In the genomic region with DNA sequence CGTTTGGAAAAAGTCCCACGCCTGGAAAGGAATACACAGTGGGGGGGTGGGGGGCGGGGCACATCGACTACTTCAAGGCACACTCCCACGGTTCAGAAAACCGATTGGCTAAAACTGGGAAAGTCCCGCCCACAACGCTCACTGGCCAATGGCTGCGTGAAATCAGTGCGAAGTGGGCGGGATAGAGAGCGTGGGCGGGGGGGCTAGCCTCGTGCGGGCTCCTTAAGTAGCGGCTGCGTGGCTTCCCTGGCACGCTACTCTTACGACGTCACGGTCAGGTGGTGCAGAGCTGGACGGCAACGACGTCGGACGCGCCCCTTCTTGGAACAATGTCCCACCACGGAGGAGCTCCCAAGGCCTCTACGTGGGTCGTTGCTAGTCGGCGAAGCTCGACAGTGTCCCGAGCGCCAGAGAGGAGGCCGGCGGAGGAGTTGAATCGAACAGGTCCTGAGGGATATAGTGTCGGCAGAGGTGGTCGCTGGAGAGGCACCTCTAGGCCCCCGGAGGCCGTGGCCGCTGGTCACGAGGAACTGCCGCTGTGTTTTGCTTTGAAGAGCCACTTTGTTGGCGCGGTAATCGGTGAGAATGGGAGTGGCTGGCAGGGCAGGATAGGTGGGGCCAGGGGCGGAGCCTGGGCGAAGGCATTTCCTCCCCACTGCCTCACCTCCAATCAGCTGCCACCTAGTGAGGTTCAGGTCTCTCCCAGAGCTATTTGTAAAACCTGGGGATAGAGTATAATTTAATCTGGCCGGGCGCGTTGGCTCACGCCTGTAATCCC, we compare ENCODE assay signal across 8 cellular contexts. TPM values are rescaled to one million over a fixed set of nuclear protein-coding genes. Genes with fewer than 3 reads are reported as not detected.
DNase-seq lines count a peak whose midpoint lies in the region; ATAC-seq and TF ChIP-seq lines count a peak whose summit lies in the region.

A gene (plus strand): TSS at position 252 of the 778 bp plus-strand sequence. CDS start 78 bp downstream, at position 330.

- no peaks in the 10 kb centered on the region for H3K27me3 Mint-ChIP-seq in memory B cell

- no peaks in the 10 kb centered on the region for H3K4me1 ChIP-seq in thoracic aorta (ENCODE audit: control insufficient read depth in 1 of 2, low read depth in 2 of 2)

- H3K4me1 Mint-ChIP-seq in memory B cell: peaks cover 3% of the 10 kb centered on the region

- H3K36me3 ChIP-seq in brain microvascular endothelial cell (replicated peaks) (no peaks in the 10 kb centered on the region), thoracic aorta (no peaks in the 10 kb centered on the region)

- H3K4me3 ChIP-seq in brain microvascular endothelial cell (ENCODE audit: low read depth, low read length) (peak within 1 kb of the TSS; percentile 42), thoracic aorta (peak within 1 kb of the TSS; percentile 65)

- H3K4me3 Mint-ChIP-seq in memory B cell: peak within 1 kb of the TSS; percentile 89

- H3K9me3 Mint-ChIP-seq in memory B cell: no peaks in the 10 kb centered on the region

- H3K27ac ChIP-seq in brain microvascular endothelial cell (no peak within 1 kb of the TSS), thoracic aorta (peak within 1 kb of the TSS; percentile 69 to 71)

- H3K27me3 ChIP-seq in brain microvascular endothelial cell (replicated peaks) (no peaks in the 10 kb centered on the region), thoracic aorta (replicated peaks; ENCODE audit: insufficient read depth) (no peaks in the 10 kb centered on the region)

- no peaks in the 10 kb centered on the region for H3K36me3 Mint-ChIP-seq in memory B cell

- in situ Hi-C loops in GM13977 (cut with MboI; ENCODE audit: low pct_unique_long_range_greater_than_20kb, low sequenced_read_pairs, unreplicated experiment): no loop called here
- in situ Hi-C loops in brain microvascular endothelial cell (cut with HindIII; ENCODE audit: low pct_ligation_motif_present, low sequenced_read_pairs): no loop called here
- in situ Hi-C loops in KBM-7 (cut with MboI; ENCODE audit: low pct_unique_long_range_greater_than_20kb, low sequenced_read_pairs): no loop called here

- TF ChIP-seq CTCF in GM13977 (IDR thresholded peaks at IDR 0.05; ENCODE audit: extremely low read depth, insufficient read depth, missing control alignments): no peak
- TF ChIP-seq CTCF in brain microvascular endothelial cell (IDR thresholded peaks at IDR 0.05; ENCODE audit: low read depth, low read length, missing control alignments): no peak
- TF ChIP-seq CTCF in thoracic aorta (IDR thresholded peaks at IDR 0.05): no peak

- no peaks in the 10 kb centered on the region for H3K9me3 ChIP-seq in thoracic aorta

- DNase-seq in GM13977 (ENCODE audit: low spot score): peak; percentile 56
- DNase-seq in NCI-H82 (lab: John Stamatoyannopoulos, UW): peak; percentile 80
- DNase-seq in brain microvascular endothelial cell: no peak
- peak; percentile 57 to 58 for DNase-seq in memory B cell (ENCODE audit: low spot score in 2 of 2)
- DNase-seq in thoracic aorta (ENCODE audit: low spot score): peak; percentile 55
- no peak for DNase-seq in NCI-H748 (lab: John Stamatoyannopoulos, UW; ENCODE audit: unreplicated experiment)
- DNase-seq in KBM-7: no peak

- H3K27ac Mint-ChIP-seq in memory B cell: peak within 1 kb of the TSS; percentile 98

- ATAC-seq in memory B cell (ENCODE audit: low read depth) (peak; percentile 89), thoracic aorta (ENCODE audit: insufficient number of reproducible peaks, low FRiP score, low read depth) (no peak), HG03521 (IDR thresholded peaks at IDR 0.05; ENCODE audit: unreplicated experiment) (no peak)

RNA-seq across cellular contexts. Expression of the gene that starts here (rescaled TPM):
- total RNA-seq in thoracic aorta: 10 to 100 TPM in 1 of 2 donors, 1 to 10 TPM in 1; 7.0 to 12.2 TPM

Comparison
In these comparisons a context has a peak if more than half of its experiments do, and no peak if none do; other contexts are left out.
1. DNase-seq: peak in GM13977 (single experiment), NCI-H82 (single experiment), memory B cell (2 of 2) and thoracic aorta (single experiment); none in brain microvascular endothelial cell (single experiment), NCI-H748 (single experiment) and KBM-7 (single experiment).